In genomic region chr20:1566701-1567100, GRCh38 we compare ENCODE assay signal across 1 cellular context.
TF ChIP-seq lines count a peak whose summit lies in the region.

No MANE protein-coding gene starts in this region.

TF ChIP-seq in HCT116, 20 proteins besides CTCF, POLR2A, EP300 and RAD21:
- TF ChIP-seq SIN3A (IDR thresholded peaks at IDR 0.05; ENCODE audit: low read depth) (no peak), FOSL1 (IDR thresholded peaks at IDR 0.05; ENCODE audit: low read depth) (no peak), ATF3 (IDR thresholded peaks at IDR 0.05) (no peak), EZH2 (IDR thresholded peaks at IDR 0.05) (no peak), REST (IDR thresholded peaks at IDR 0.05; ENCODE audit: low read depth) (no peak), MAX (IDR thresholded peaks at IDR 0.05) (no peak), CBX3 (IDR thresholded peaks at IDR 0.05; ENCODE audit: low read depth) (no peak)
